In the genomic region with DNA sequence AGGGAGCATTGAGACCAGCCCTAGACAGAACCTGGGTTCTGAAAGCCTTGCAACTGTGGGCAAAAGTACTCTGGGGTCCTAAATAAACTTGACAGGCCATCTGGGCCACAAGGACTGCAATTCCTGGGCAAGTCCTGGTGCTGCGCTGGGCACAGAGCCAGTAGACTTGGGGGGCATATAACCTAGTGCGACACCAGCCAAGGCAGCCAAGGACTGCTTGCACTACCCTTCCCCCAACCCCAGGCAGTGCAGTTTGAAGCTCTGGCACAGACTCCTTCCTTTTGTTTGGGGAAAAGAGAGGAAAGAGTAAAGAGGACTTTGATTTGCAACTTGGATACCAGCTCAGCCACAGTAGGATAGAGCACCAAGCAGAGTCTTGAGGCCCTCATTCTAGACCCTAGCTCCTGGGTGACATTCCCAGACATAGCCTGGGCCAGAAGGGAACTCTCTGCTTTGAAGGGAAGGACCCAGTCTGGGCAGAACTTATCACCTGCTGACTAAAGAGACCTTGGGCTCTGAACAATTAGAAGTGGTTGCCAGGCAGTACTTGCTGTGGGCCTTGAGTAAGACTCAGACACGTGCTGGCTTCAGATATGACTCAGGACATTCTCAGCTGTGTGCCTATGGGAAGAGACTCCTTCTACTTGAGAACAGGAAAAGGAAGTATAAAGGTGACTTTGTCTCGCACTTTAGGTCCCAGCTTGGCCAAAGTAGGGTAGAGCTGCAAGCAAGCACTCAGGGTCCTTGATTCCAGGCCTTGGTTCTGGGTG, we compare ENCODE assay signal across 17 cellular contexts.
A peak's percentile ranks its signal among the peaks of the same experiment; 100 is the strongest.
DNase-seq lines count a peak whose midpoint lies in the region; ATAC-seq and TF ChIP-seq lines count a peak whose summit lies in the region.
"Had no signal": no experiment of that assay in that cellular context is flagged by ENCODE, and none has a peak within 500 bp of the region (broad histone marks: within the 10 kb centered on the region; RNA-seq: fewer than 3 reads in every experiment).

No MANE protein-coding gene starts in this region.

- H3K9me3 Mint-ChIP-seq in CD8-positive, alpha-beta T cell = peaks cover 4% of the 10 kb centered on the region

- no peaks in the 10 kb centered on the region for H3K4me1 ChIP-seq in CD8-positive, alpha-beta T cell (ENCODE audit: insufficient read depth, low read length)
- H3K4me1 ChIP-seq: gastrocnemius medialis, stomach had no signal

- H3K27me3 Mint-ChIP-seq in CD8-positive, alpha-beta T cell (ENCODE audit: low read depth) = no peaks in the 10 kb centered on the region
- H3K27me3 Mint-ChIP-seq: B cell had no signal

- no peak overlapping the region for H3K27ac Mint-ChIP-seq in CD8-positive, alpha-beta T cell
- H3K27ac Mint-ChIP-seq: B cell, WTC11 had no signal

- TF ChIP-seq CTCF in choroid plexus epithelial cell (conservative IDR thresholded peaks at IDR 0.05; ENCODE audit: low read depth, low read length) = no peak
- no peak for TF ChIP-seq CTCF in CD8-positive, alpha-beta T cell (IDR thresholded peaks at IDR 0.05)

- H3K27ac ChIP-seq in CD8-positive, alpha-beta T cell (ENCODE audit: low read depth, low read length) = no peak overlapping the region
- H3K27ac ChIP-seq: gastrocnemius medialis, SK-N-MC, stomach had no signal

- POLR2A ChIA-PET in CD8-positive, alpha-beta T cell (lab: Charles Lee) = no interaction called here

- H3K36me3 ChIP-seq in CD8-positive, alpha-beta T cell (ENCODE audit: insufficient read depth, low read length) = no peaks in the 10 kb centered on the region
- H3K36me3 ChIP-seq: gastrocnemius medialis, stomach had no signal

- H3K4me3 Mint-ChIP-seq in CD8-positive, alpha-beta T cell = no peak overlapping the region
- H3K4me3 Mint-ChIP-seq: B cell, WTC11 had no signal

- CTCF ChIA-PET in CD8-positive, alpha-beta T cell (lab: Charles Lee) = no interaction called here

- no peaks in the 10 kb centered on the region for H3K36me3 Mint-ChIP-seq in CD8-positive, alpha-beta T cell
- H3K36me3 Mint-ChIP-seq: WTC11 had no signal

- intact Hi-C loops in CD8-positive, alpha-beta T cell (cut with DNase I, micrococcal nuclease) = no loop called here

- no peaks in the 10 kb centered on the region for H3K9me3 ChIP-seq in CD8-positive, alpha-beta T cell (ENCODE audit: low read length)
- H3K9me3 ChIP-seq: gastrocnemius medialis had no signal

- no peak overlapping the region for H3K4me3 ChIP-seq in choroid plexus epithelial cell (ENCODE audit: low read depth, low read length)
- no peak overlapping the region for H3K4me3 ChIP-seq in CD8-positive, alpha-beta T cell (ENCODE audit: low read depth, low read length)
- H3K4me3 ChIP-seq: gastrocnemius medialis, SK-N-MC, stomach had no signal

- ATAC-seq in GM18502 (IDR thresholded peaks at IDR 0.05; ENCODE audit: poor library complexity, unreplicated experiment) (peak; percentile 74), GM21529 (IDR thresholded peaks at IDR 0.05; ENCODE audit: unreplicated experiment) (peak; percentile 70), HG03342 (IDR thresholded peaks at IDR 0.05; ENCODE audit: unreplicated experiment) (peak; percentile 56)
- no peak for ATAC-seq in CD8-positive, alpha-beta T cell
- ATAC-seq: gastrocnemius medialis, right cardiac atrium, WTC11 had no signal

- DNase-seq in choroid plexus epithelial cell (ENCODE audit: low read depth) (peak; percentile 26), NCI-H1105 treated with DMSO at 0.1 percent for 48 hours (lab: John Stamatoyannopoulos, UW) (no peak), NCI-H774 (lab: John Stamatoyannopoulos, UW) (no peak), SKM-1 treated with dmso at 0.1 percent for 144 hours (lab: John Stamatoyannopoulos, UW; ENCODE audit: unreplicated experiment) (no peak)
- no peak for DNase-seq in CD8-positive, alpha-beta T cell
- DNase-seq: amniotic stem cell, gastrocnemius medialis, NCI-H1417, NCI-H82, stomach had no signal

- no peaks in the 10 kb centered on the region for H3K4me1 Mint-ChIP-seq in CD8-positive, alpha-beta T cell (ENCODE audit: low read depth)
- H3K4me1 Mint-ChIP-seq: B cell had no signal

- no peaks in the 10 kb centered on the region for H3K27me3 ChIP-seq in CD8-positive, alpha-beta T cell (ENCODE audit: insufficient read depth, low read length)
- H3K27me3 ChIP-seq: gastrocnemius medialis, stomach had no signal
